In the genomic region with DNA sequence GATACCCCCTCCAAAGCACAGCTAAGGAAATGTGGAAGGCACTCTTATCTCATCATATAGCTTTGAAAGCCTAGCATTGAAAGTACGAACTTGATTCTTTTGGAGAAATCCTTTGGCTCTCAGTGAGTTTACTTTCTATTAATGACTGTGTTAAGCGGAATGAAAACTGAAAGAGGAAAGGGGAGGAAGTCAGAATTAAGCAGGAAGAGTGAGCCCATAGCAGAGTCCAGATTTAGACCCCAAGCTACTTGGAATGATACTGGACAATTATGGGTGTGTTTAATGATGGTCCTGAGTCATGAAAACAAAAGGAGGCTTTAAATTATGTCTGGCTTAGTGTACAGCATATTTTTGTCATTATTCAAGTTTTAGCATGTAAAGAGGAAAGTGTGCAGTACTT, we compare ENCODE assay signal across 11 cellular contexts. TPM values are rescaled to one million over a fixed set of nuclear protein-coding genes. Genes with fewer than 3 reads are reported as not detected.
A peak's percentile ranks its signal among the peaks of the same experiment; 100 is the strongest.
DNase-seq lines count a peak whose midpoint lies in the region; ATAC-seq and TF ChIP-seq lines count a peak whose summit lies in the region.
"Had no signal": no experiment of that assay in that cellular context is flagged by ENCODE, and none has a peak within 500 bp of the region (broad histone marks: within the 10 kb centered on the region; RNA-seq: fewer than 3 reads in every experiment).

No MANE protein-coding gene starts in this region.

- TF ChIP-seq CTCF in MCF 10A (IDR thresholded peaks at IDR 0.05; ENCODE audit: unreplicated experiment) = no peak
- no peak for TF ChIP-seq CTCF in breast epithelium (IDR thresholded peaks at IDR 0.05)
- TF ChIP-seq CTCF in foreskin fibroblast (IDR thresholded peaks at IDR 0.05; ENCODE audit: low read depth, low read length) = no peak
- no peak for TF ChIP-seq CTCF in GM10248 (IDR thresholded peaks at IDR 0.05; ENCODE audit: control extremely low read depth, extremely low read depth, low read depth, missing control alignments)
- TF ChIP-seq CTCF in uterus (IDR thresholded peaks at IDR 0.05) = no peak

- H3K4me1 Mint-ChIP-seq in MCF 10A (ENCODE audit: insufficient read depth, unreplicated experiment) = peaks cover 33% of the 10 kb centered on the region

- peak overlapping the region; percentile 76 for H3K27ac Mint-ChIP-seq in MCF 10A (ENCODE audit: low read depth, unreplicated experiment)
- H3K27ac Mint-ChIP-seq: activated T-helper 2 cell treated with anti-CD3 and anti-CD28 coated beads, Interferon-gamma antibody, Interleukin-2, Interleukin-4, amounts not matched to agents 10 μg/mL and 5 μg/mL and 100 μg/mL, durations not matched to agents 14 hours and 24 hours and 36 hours had no signal

- H3K4me3 Mint-ChIP-seq in MCF 10A (ENCODE audit: unreplicated experiment) = peak overlapping the region; percentile 28

- no TSS peak for BruUV-seq in MCF 10A (replicated peaks; lab: Mats Ljungman, UMichigan)

- intact Hi-C loops in MCF 10A (cut with micrococcal nuclease) = no loop called here
- intact Hi-C loops in breast epithelium (cut with DNase I; ENCODE audit: low total_unique reads) = no loop called here
- intact Hi-C loops in uterus (cut with DNase I; ENCODE audit: low total_unique reads) = no loop called here

- POLR2A ChIA-PET in MCF 10A (lab: Yijun Ruan, JAX) (interaction anchor here (0.9 to 1.2 kb wide), 5 partner anchors 9 to 546 kb away, joined by 3 to 4 read pairs (median 3); a partner anchor contains a TSS), GM10248 (lab: Yijun Ruan, JAX) (no interaction called here)

- CTCF ChIA-PET in MCF 10A (lab: Yijun Ruan, JAX) (interaction anchor here (0.7 to 1.0 kb wide), 4 partner anchors 10 to 612 kb away, joined by 3 to 7 read pairs (median 4); no protein-coding TSS in a partner anchor), GM10248 (lab: Yijun Ruan, JAX) (interaction anchor here (1.0 to 9.1 kb wide), 8 partner anchors 13 to 611 kb away, joined by 3 to 97 read pairs (median 3); a partner anchor contains a TSS)

- H3K27ac ChIP-seq in breast epithelium = no peak overlapping the region
- peak overlapping the region; percentile 67; the same call in 1 of the 2 replicates for H3K27ac ChIP-seq in SK-N-MC
- H3K27ac ChIP-seq in uterus = peak overlapping the region in 1 of 2 donors; percentile 42
- H3K27ac ChIP-seq: SJCRH30 had no signal

- no peaks in the 10 kb centered on the region for H3K27me3 Mint-ChIP-seq in MCF 10A (ENCODE audit: insufficient read depth, unreplicated experiment)

- H3K27me3 ChIP-seq in breast epithelium = no peaks in the 10 kb centered on the region
- H3K27me3 ChIP-seq in uterus = no peaks in the 10 kb centered on the region
- H3K27me3 ChIP-seq: SJCRH30 had no signal

- peak; percentile 13 for DNase-seq in MCF 10A (ENCODE audit: unreplicated experiment)
- DNase-seq in breast epithelium (ENCODE audit: low spot score in 2 of 2) = no peak
- no peak for DNase-seq in SK-N-MC (ENCODE audit: low read depth, low spot score)
- DNase-seq in foreskin fibroblast = peak; percentile 53 to 71
- no peak for DNase-seq in central memory CD4-positive, alpha-beta T cell
- no peak for DNase-seq in GM10248 (ENCODE audit: extremely low spot score)
- DNase-seq in uterus = no peak
- DNase-seq: DMS53, SJCRH30 had no signal

- TF ChIP-seq POLR2A in breast epithelium (IDR thresholded peaks at IDR 0.05) (no peak), uterus (IDR thresholded peaks at IDR 0.05) (no peak)

- no peak overlapping the region for H3K4me3 ChIP-seq in breast epithelium
- H3K4me3 ChIP-seq in SK-N-MC = no peak overlapping the region
- peak overlapping the region; percentile 19 to 39 for H3K4me3 ChIP-seq in foreskin fibroblast (ENCODE audit: low read depth in 1 of 2, low read length in 2 of 2)
- H3K4me3 ChIP-seq in uterus = no peak overlapping the region
- H3K4me3 ChIP-seq: SJCRH30 had no signal

- H3K9me3 Mint-ChIP-seq in MCF 10A (ENCODE audit: unreplicated experiment) = no peaks in the 10 kb centered on the region
- H3K9me3 Mint-ChIP-seq: activated T-helper 2 cell treated with anti-CD3 and anti-CD28 coated beads, Interferon-gamma antibody, Interleukin-2, Interleukin-4, amounts not matched to agents 10 μg/mL and 5 μg/mL and 100 μg/mL, durations not matched to agents 14 hours and 24 hours and 36 hours had no signal

- H3K36me3 Mint-ChIP-seq in MCF 10A (ENCODE audit: insufficient read depth, unreplicated experiment) = no peaks in the 10 kb centered on the region

- H3K4me1 ChIP-seq in breast epithelium (no peaks in the 10 kb centered on the region), uterus (no peaks in the 10 kb centered on the region)

- H3K36me3 ChIP-seq in breast epithelium (no peaks in the 10 kb centered on the region), SK-N-MC (ENCODE audit: insufficient read depth, low read length) (no peaks in the 10 kb centered on the region), uterus (no peaks in the 10 kb centered on the region)
- H3K36me3 ChIP-seq: SJCRH30 had no signal

- no peak overlapping the region for H3K9ac ChIP-seq in SK-N-MC (ENCODE audit: insufficient read length)

- H3K9me3 ChIP-seq in breast epithelium = no peaks in the 10 kb centered on the region
- no peaks in the 10 kb centered on the region for H3K9me3 ChIP-seq in SK-N-MC (ENCODE audit: low read depth, low read length)
- H3K9me3 ChIP-seq in uterus = no peaks in the 10 kb centered on the region
- H3K9me3 ChIP-seq: SJCRH30 had no signal

- no peak for ATAC-seq in HG03159 (IDR thresholded peaks at IDR 0.05; ENCODE audit: unreplicated experiment)

RNA-seq across cellular contexts. Expression of a gene that starts 42.2 kb away (rescaled TPM):
- total RNA-seq in MCF 10A (2022) (11.5 and 12.1 TPM in 2 replicates), breast epithelium (10 to 100 TPM; 13.4 to 16.4 (median 13.6) TPM), uterus (10 to 100 TPM in 2 of 4 donors, 1 to 10 TPM in 2; 5.9 to 24.7 (median 12.7) TPM)

Comparison
In these comparisons a context has a peak if more than half of its experiments do, and no peak if none do; other contexts are left out.
1. DNase-seq: peak in MCF 10A (single experiment) and foreskin fibroblast (2 of 2); none in breast epithelium (0 of 2), SK-N-MC (single experiment), central memory CD4-positive, alpha-beta T cell (single experiment), GM10248 (single experiment) and uterus (0 of 2).
2. H3K4me3 ChIP-seq: peak in foreskin fibroblast (2 of 2); none in breast epithelium (0 of 3), SK-N-MC (single experiment) and uterus (0 of 2).